ENCODE assay signal across 7 cellular contexts in genomic region chr1:221741364-221741970, GRCh38. TPM values are rescaled to one million over a fixed set of nuclear protein-coding genes. Genes with fewer than 3 reads are reported as not detected.
DNase-seq lines count a peak whose midpoint lies in the region; ATAC-seq and TF ChIP-seq lines count a peak whose summit lies in the region.

No MANE protein-coding gene starts in this region.

- no peak for TF ChIP-seq CTCF in endodermal cell (conservative IDR thresholded peaks at IDR 0.05)

- H3K36me3 ChIP-seq in endodermal cell (ENCODE audit: control insufficient read depth, insufficient read depth, low read length) (peaks cover 36% of the 10 kb centered on the region), mucosa of stomach (ENCODE audit: control insufficient read depth, insufficient read depth, low read length) (no peaks in the 10 kb centered on the region)

- H3K4me1 Mint-ChIP-seq in endodermal cell: peaks cover 22% of the 10 kb centered on the region

- H3K27me3 Mint-ChIP-seq in endodermal cell (ENCODE audit: insufficient read depth): peaks cover 2% of the 10 kb centered on the region

- H3K4me3 Mint-ChIP-seq in endodermal cell: no peak overlapping the region

- H3K9me3 Mint-ChIP-seq in endodermal cell: no peaks in the 10 kb centered on the region

- H3K27ac Mint-ChIP-seq in endodermal cell: no peak overlapping the region

- H3K4me3 ChIP-seq in endodermal cell (ENCODE audit: low read length): peak overlapping the region; percentile 100
- H3K4me3 ChIP-seq in mucosa of stomach (ENCODE audit: low read length): peak overlapping the region; percentile 65

- 0% methylated on average over 16 to 22 of the region's 22 CpGs for WGBS in endodermal cell (ENCODE audit: insufficient coverage in 1 of 2, insufficient read length in 1 of 2), 2 experiments

- no peak for ATAC-seq in HG03196 (IDR thresholded peaks at IDR 0.05; ENCODE audit: unreplicated experiment)

- peak overlapping the region; percentile 33 for H3K27ac ChIP-seq in endodermal cell (ENCODE audit: low read depth, low read length)

- peaks cover 5% of the 10 kb centered on the region for H3K9me3 ChIP-seq in endodermal cell (ENCODE audit: control insufficient read depth, low read length)
- H3K9me3 ChIP-seq in mucosa of stomach (ENCODE audit: control insufficient read depth, low read length): no peaks in the 10 kb centered on the region

- peak; percentile 27 for DNase-seq in Caki2 (ENCODE audit: low read depth)
- peak; percentile 9 for DNase-seq in H4 (ENCODE audit: low spot score)
- peak; percentile 22 for DNase-seq in SK-N-DZ (ENCODE audit: low spot score)
- DNase-seq in endodermal cell: peak; percentile 77
- no peak for DNase-seq in NCI-H2227 (lab: John Stamatoyannopoulos, UW; ENCODE audit: unreplicated experiment)

- H3K9ac ChIP-seq in endodermal cell (ENCODE audit: extremely low read depth, low read length, poor library complexity, severe bottlenecking): peak overlapping the region; percentile 80
- H3K9ac ChIP-seq in mucosa of stomach (ENCODE audit: low read length): peak overlapping the region; percentile 95

- H3K27me3 ChIP-seq in endodermal cell (ENCODE audit: control insufficient read depth, insufficient read depth, low read length, poor library complexity, severe bottlenecking) (no peaks in the 10 kb centered on the region), mucosa of stomach (ENCODE audit: control insufficient read depth, insufficient read depth, low read length) (no peaks in the 10 kb centered on the region)

- H3K36me3 Mint-ChIP-seq in endodermal cell (ENCODE audit: low read depth): peaks cover 33% of the 10 kb centered on the region

- peaks cover 7% of the 10 kb centered on the region for H3K4me1 ChIP-seq in endodermal cell (ENCODE audit: control insufficient read depth, insufficient read depth, low read length)
- peaks cover 17% of the 10 kb centered on the region for H3K4me1 ChIP-seq in mucosa of stomach (ENCODE audit: control insufficient read depth, insufficient read depth, low read length)

- in situ Hi-C loops in Caki2 (cut with HindIII; ENCODE audit: low pct_unique_long_range_greater_than_20kb, low sequenced_read_pairs): no loop called here

RNA-seq across cellular contexts. Expression of gene DUSP10, which starts 0.4 kb away (rescaled TPM):
- total RNA-seq in Caki2 (2014; rRNA removed; shearing (Covaris generic); ENCODE audit: low replicate concordance): 21.7 and 37.5 TPM in 2 replicates
- total RNA-seq in H4 (2014; rRNA removed; shearing (Covaris generic)): 17.1 and 19.6 TPM in 2 replicates
- 1.9 and 2.7 TPM in 2 replicates for polyA plus RNA-seq in SK-N-DZ (2014; cell fraction: cytosol; rRNA removed)
- 1.8 and 2.9 TPM in 2 replicates for polyA plus RNA-seq in SK-N-DZ (2014; cell fraction: nucleus; rRNA removed)
- 10 to 100 TPM in 1 of 2 donors, 1 to 10 TPM in 1; 6.5 to 11.7 TPM for total RNA-seq in endodermal cell
- 4.7 TPM for polyA plus RNA-seq in endodermal cell (2013, experiment 1 of 2)
- 4.2 TPM for polyA plus RNA-seq in endodermal cell (2013, experiment 2 of 2)
